8 cellular contexts compared by ENCODE assay signal in genomic region chr16:74296465-74297295, GRCh38. TPM values are rescaled to one million over a fixed set of nuclear protein-coding genes. Genes with fewer than 3 reads are reported as not detected.
DNase-seq lines count a peak whose midpoint lies in the region; ATAC-seq and TF ChIP-seq lines count a peak whose summit lies in the region.

Gene PSMD7, plus strand, starts transcription at chr16:74296814. Its CDS starts 101 bp downstream, at chr16:74296915.

- no peaks in the 10 kb centered on the region for H3K9me3 ChIP-seq in PC-9 (ENCODE audit: insufficient read depth, low read depth)

- H3K4me3 ChIP-seq in PC-9 (peak within 1 kb of the TSS; percentile 98), epithelial cell of proximal tubule (ENCODE audit: low read depth, low read length) (peak within 1 kb of the TSS; percentile 99)

- peak within 1 kb of the TSS; percentile 91 for H3K4me2 ChIP-seq in PC-9

- POLR2A ChIA-PET in PC-9 (lab: Charles Lee; ENCODE audit: unreplicated experiment), result interaction anchor here (0.6 kb wide), 1 partner anchor 17 kb away, joined by 3 read pairs; no protein-coding TSS in a partner anchor

- peaks cover 0 to 1% (median 0%) of the 10 kb centered on the region in 3 donors for H3K9me3 Mint-ChIP-seq in IgD-negative memory B cell

- peaks cover 36% of the 10 kb centered on the region for H4K20me1 ChIP-seq in PC-9 (ENCODE audit: insufficient read depth)

- H3K27ac Mint-ChIP-seq in IgD-negative memory B cell, result peak within 1 kb of the TSS; percentile 94 to 99 (median 95)

- peak within 1 kb of the TSS; percentile 95 to 96 (median 95) for H3K4me3 Mint-ChIP-seq in IgD-negative memory B cell

- H3K27ac ChIP-seq in PC-9, result peak within 1 kb of the TSS; percentile 87

- peaks cover 20% of the 10 kb centered on the region for H3F3A ChIP-seq in PC-9 (ENCODE audit: insufficient read depth, low read depth)

- peak; percentile 95 for ATAC-seq in GM21576 (IDR thresholded peaks at IDR 0.05; ENCODE audit: unreplicated experiment)

- DNase-seq in DMS153 (lab: John Stamatoyannopoulos, UW), result peak; percentile 84
- peak; percentile 82 to 88 for DNase-seq in PC-9
- DNase-seq in activated T-cell treated with anti-CD3 and anti-CD28 coated beads, Interleukin-2, amount 50 U/mL, for 1 hour, result peak; percentile 88
- peak; percentile 36 for DNase-seq in epithelial cell of proximal tubule (ENCODE audit: low read depth)
- peak; percentile 92 for DNase-seq in mucosa of gallbladder (ENCODE audit: low spot score)
- peak; percentile 84 for DNase-seq in stimulated activated CD8-positive, alpha-beta memory T cell treated with anti-CD3 and anti-CD28 coated beads, Interleukin-4, amount 100 ng/mL, for 24 hours (ENCODE audit: low read depth)

- peaks cover 4% of the 10 kb centered on the region for H3K36me3 Mint-ChIP-seq in IgD-negative memory B cell

- peaks cover 6 to 18% (median 11%) of the 10 kb centered on the region in 3 donors for H3K4me1 Mint-ChIP-seq in IgD-negative memory B cell

- H3K27me3 Mint-ChIP-seq in IgD-negative memory B cell, result no peaks in the 10 kb centered on the region

- peaks cover 46% of the 10 kb centered on the region for H3K79me2 ChIP-seq in PC-9 (ENCODE audit: low read depth)

- H3K27me3 ChIP-seq in PC-9 (ENCODE audit: insufficient read depth, low read depth), result no peaks in the 10 kb centered on the region

- CTCF ChIA-PET in PC-9 (lab: Charles Lee), result no interaction called here

- H3K36me3 ChIP-seq in PC-9 (ENCODE audit: low read depth), result peaks cover 36% of the 10 kb centered on the region

- BruUV-seq in PC-9 (replicated peaks; lab: Mats Ljungman, UMichigan), result no TSS peak

- TF ChIP-seq CTCF in PC-9 (conservative IDR thresholded peaks at IDR 0.05) (no peak), epithelial cell of proximal tubule (conservative IDR thresholded peaks at IDR 0.05; ENCODE audit: low read depth, low read length) (no peak)

- intact Hi-C loops in PC-9 (cut with micrococcal nuclease; ENCODE audit: unreplicated experiment), result loop anchor here (2.0 kb wide), 1 partner anchor 72 kb away; no protein-coding TSS in a partner anchor

- H3K4me1 ChIP-seq in PC-9 (replicated peaks; ENCODE audit: insufficient read depth), result peaks cover 18% of the 10 kb centered on the region

- H3K9me2 ChIP-seq in PC-9 (ENCODE audit: insufficient read depth), result no peaks in the 10 kb centered on the region

- peak within 1 kb of the TSS; percentile 100 for H2AFZ ChIP-seq in PC-9

RNA-seq across cellular contexts. Expression of gene PSMD7, which starts in this region (rescaled TPM):
- 96.1 TPM for polyA plus RNA-seq in IgD-negative memory B cell
- 98.2 and 128 TPM in 2 replicates for total RNA-seq in PC-9 (2021)
- 99.1 and 130 TPM in 2 replicates for total RNA-seq in epithelial cell of proximal tubule
- total RNA-seq in mucosa of gallbladder, result 64.3 TPM

Comparison
In these comparisons a context has a peak if more than half of its experiments do, and no peak if none do; other contexts are left out.
1. Peak in every context shown above with its lines: DNase-seq, ATAC-seq, H3K4me3 ChIP-seq and H3K27ac ChIP-seq.
2. DNase-seq: peak in every context shown above with its lines; median percentile 92 in mucosa of gallbladder; 88 in activated T-cell treated with anti-CD3 and anti-CD28 coated beads, Interleukin-2, amount 50 U/mL, for 1 hour; 85 in PC-9; 84 in DMS153; 84 in stimulated activated CD8-positive, alpha-beta memory T cell treated with anti-CD3 and anti-CD28 coated beads, Interleukin-4, amount 100 ng/mL, for 24 hours; 36 in epithelial cell of proximal tubule.